In the genomic region with DNA sequence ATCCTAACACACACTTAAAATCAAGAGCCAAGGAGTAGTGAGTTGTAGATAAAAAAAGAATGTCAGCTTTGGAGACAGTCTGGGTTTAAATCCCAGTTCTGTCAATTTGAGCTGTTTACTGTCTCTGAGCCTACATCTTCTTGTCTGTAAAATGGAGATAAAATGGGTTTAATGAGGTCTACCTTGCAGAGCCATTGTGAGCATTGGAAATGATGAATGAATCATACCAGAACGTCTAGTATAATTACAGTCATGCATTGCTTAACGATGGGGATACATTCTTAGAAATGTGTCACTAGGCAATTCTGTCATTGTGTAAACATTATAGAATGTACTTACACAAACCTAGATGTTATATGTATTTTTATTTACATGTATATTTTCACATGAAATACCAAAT, we compare ENCODE assay signal across 17 cellular contexts. TPM values are rescaled to one million over a fixed set of nuclear protein-coding genes. Genes with fewer than 3 reads are reported as not detected.
DNase-seq lines count a peak whose midpoint lies in the region; ATAC-seq and TF ChIP-seq lines count a peak whose summit lies in the region.
"Had no signal": no experiment of that assay in that cellular context is flagged by ENCODE, and none has a peak within 500 bp of the region (broad histone marks: within the 10 kb centered on the region; RNA-seq: fewer than 3 reads in every experiment).

No MANE protein-coding gene starts in this region.

- no peak for TF ChIP-seq CTCF in cardiac fibroblast (IDR thresholded peaks at IDR 0.05; ENCODE audit: low read depth, low read length)

- intact Hi-C loops in left colon (cut with DNase I, micrococcal nuclease): no loop called here

- no peak overlapping the region for H3K4me3 ChIP-seq in cardiac fibroblast (replicated peaks in 1 of 2; ENCODE audit: low read depth in 2 of 2, low read length in 2 of 2)
- H3K4me3 ChIP-seq: GM12878, left lung had no signal

- ATAC-seq in left colon: peak; percentile 76
- no peak for ATAC-seq in left lobe of liver
- ATAC-seq: GM12878, left lung had no signal

- DNase-seq in EH (ENCODE audit: low read depth) (peak; percentile 78), LHCN-M2 (ENCODE audit: low read depth) (peak; percentile 36), cardiac fibroblast (ENCODE audit: low read depth in 2 of 2) (peak; percentile 11 to 80), left colon (no peak), activated T-cell treated with anti-CD3 and anti-CD28 coated beads for 4 hours (no peak), left lobe of liver (ENCODE audit: low spot score) (no peak), COLO668 (lab: John Stamatoyannopoulos, UW; ENCODE audit: unreplicated experiment) (no peak), germinal center (ENCODE audit: low spot score) (no peak)
- DNase-seq: AML-193; left lung; NCI-H2171; NCI-H748 treated with DMSO at 0.1 percent for 48 hours; stimulated activated CD4-positive, alpha-beta T cell treated with anti-CD3 and anti-CD28 coated beads, Interleukin-4, amount 100 ng/mL, for 1 hour; substantia nigra had no signal

RNA-seq across cellular contexts. Expression of gene SGK2, which starts 17.6 kb away (rescaled TPM):
- total RNA-seq in LHCN-M2 (2014; rRNA removed) (not detected in 2 replicates), left colon (100 to 1,000 TPM; 125 to 135 TPM), left lobe of liver (81.1 TPM)
- not detected for polyA plus RNA-seq in LHCN-M2 (2012)
- total RNA-seq: activated T-helper 1 cell treated with anti-CD3 and anti-CD28 coated beads, Interleukin-12 subunit alpha, Interleukin-12 subunit beta, Interleukin-2, Interleukin-4 antibody, amounts not matched to agents 30 ng/mL and 10 ng/mL and 1 ng/mL, durations not matched to agents 14 hours and 24 hours and 36 hours had no signal
- polyA plus RNA-seq: IgD-negative memory B cell had no signal

RNA-seq across cellular contexts. Expression of gene L3MBTL1, which starts 33.7 kb away (rescaled TPM):
- total RNA-seq in LHCN-M2 (2014; rRNA removed): 2.8 and 4.5 TPM in 2 replicates
- polyA plus RNA-seq in LHCN-M2 (2012): 0.85 TPM
- 10 to 100 TPM in 1 of 2 donors, 1 to 10 TPM in 1; 7.6 to 11.5 TPM for total RNA-seq in left colon
- total RNA-seq in left lobe of liver: 3.6 TPM

RNA-seq across cellular contexts. Expression of gene IFT52, which starts 49.5 kb away (rescaled TPM):
- total RNA-seq in LHCN-M2 (2014; rRNA removed) (32.3 and 34.4 TPM in 2 replicates), left colon (10 to 100 TPM; 19.2 to 24.8 TPM), left lobe of liver (4.4 TPM)
- polyA plus RNA-seq in LHCN-M2 (2012): 25.9 TPM

Comparison
In these comparisons a context has a peak if more than half of its experiments do, and no peak if none do; other contexts are left out.
1. DNase-seq: peak in EH (single experiment), LHCN-M2 (single experiment) and cardiac fibroblast (2 of 2); none in left colon (0 of 2), activated T-cell treated with anti-CD3 and anti-CD28 coated beads for 4 hours (single experiment), left lobe of liver (single experiment), COLO668 (single experiment) and germinal center (single experiment).
2. RNA of gene SGK2, which starts 17.6 kb away (total RNA-seq): 125 to 135 TPM in left colon and 81.1 TPM in left lobe of liver (single experiment); not detected in LHCN-M2; every median in the first group is over 10 times any median in the second.